ENCODE assay signal across 18 cellular contexts in genomic region chr12:90428881-90429280, GRCh38.
DNase-seq lines count a peak whose midpoint lies in the region; ATAC-seq and TF ChIP-seq lines count a peak whose summit lies in the region.
"Had no signal": no experiment of that assay in that cellular context is flagged by ENCODE, and none has a peak within 500 bp of the region (broad histone marks: within the 10 kb centered on the region; RNA-seq: fewer than 3 reads in every experiment).

No MANE protein-coding gene starts in this region.

- H2BK5ac ChIP-seq in mesenchymal stem cell (ENCODE audit: low read depth, low read length, poor library complexity, severe bottlenecking) = no peak overlapping the region

- no peak overlapping the region for H2BK15ac ChIP-seq in mesenchymal stem cell (ENCODE audit: low read depth, poor library complexity, severe bottlenecking)

- no peak overlapping the region for H3K4me2 ChIP-seq in mesenchymal stem cell (ENCODE audit: low read length, poor library complexity, severe bottlenecking)
- H3K4me2 ChIP-seq: BLaER1 treated with 17β-estradiol and CSF1 and Interleukin-3, amounts not matched to agents 10 nM and 100 nM; SK-N-SH had no signal

- intact Hi-C loops in vagina (cut with DNase I) = no loop called here

- TF ChIP-seq CTCF in WTC11 (IDR thresholded peaks at IDR 0.05) = no peak
- no peak for TF ChIP-seq CTCF in vagina (IDR thresholded peaks at IDR 0.05)
- no peak for TF ChIP-seq CTCF in GM13976 (IDR thresholded peaks at IDR 0.05; ENCODE audit: borderline replicate concordance, control extremely low read depth, extremely low read depth, insufficient read depth, missing control alignments)

- peaks cover 7% of the 10 kb centered on the region for H3K9me3 ChIP-seq in mesenchymal stem cell (ENCODE audit: control insufficient read depth, low read length)
- no peaks in the 10 kb centered on the region for H3K9me3 ChIP-seq in vagina
- H3K9me3 ChIP-seq: BLaER1 treated with 17β-estradiol and CSF1 and Interleukin-3, amounts not matched to agents 10 nM and 100 nM; SK-N-SH had no signal

- DNase-seq in stimulated activated naive CD8-positive, alpha-beta T cell treated with anti-CD3 and anti-CD28 coated beads, Interleukin-15, Interleukin-2, amounts not matched to agents 100 U/mL and 50 U/mL, for 24 hours = no peak
- DNase-seq in stimulated activated naive CD8-positive, alpha-beta T cell treated with anti-CD3 and anti-CD28 coated beads, Interleukin-15, amount 100 ng/mL, for 72 hours = no peak
- DNase-seq in WTC11 (ENCODE audit: low spot score) (no peak), mesenchymal stem cell (no peak), vagina (ENCODE audit: extremely low spot score in 2 of 2) (no peak), NCI-H1436 (lab: John Stamatoyannopoulos, UW) (no peak), GM13976 (ENCODE audit: low spot score) (no peak)
- DNase-seq in stimulated activated CD4-positive, alpha-beta T cell treated with anti-CD3 and anti-CD28 coated beads, Interleukin-2, amount 100 ng/mL, for 48 hours = no peak
- DNase-seq: CD4-positive, alpha-beta T cell; Kasumi-1; MV-4-11; NCI-H1105; NCI-H146; NCI-H1930; NCI-H2227 treated with DMSO at 0.1 percent for 48 hours; SK-N-SH had no signal

- no peaks in the 10 kb centered on the region for H3K4me1 ChIP-seq in mesenchymal stem cell (ENCODE audit: control insufficient read depth, insufficient read depth, low read depth, low read length)
- no peaks in the 10 kb centered on the region for H3K4me1 ChIP-seq in vagina
- H3K4me1 ChIP-seq: BLaER1 treated with 17β-estradiol and CSF1 and Interleukin-3, amounts not matched to agents 10 nM and 100 nM had no signal

- H3K4me3 ChIP-seq in mesenchymal stem cell (ENCODE audit: insufficient read depth in 1 of 2, low read depth in 1 of 2, low read length in 2 of 2) (no peak overlapping the region), vagina (no peak overlapping the region)
- H3K4me3 ChIP-seq: BLaER1 treated with 17β-estradiol and CSF1 and Interleukin-3, amounts not matched to agents 10 nM and 100 nM had no signal

- no peak overlapping the region for H3K23ac ChIP-seq in mesenchymal stem cell (ENCODE audit: low read length in 2 of 2)

- no peak overlapping the region for H3K27ac Mint-ChIP-seq in stimulated activated naive CD8-positive, alpha-beta T cell treated with anti-CD3 and anti-CD28 coated beads, Interleukin-15, amount 100 ng/mL, for 72 hours
- no peak overlapping the region for H3K27ac Mint-ChIP-seq in WTC11
- H3K27ac Mint-ChIP-seq: CD4-positive, alpha-beta T cell had no signal

- no peak overlapping the region for H2BK120ac ChIP-seq in mesenchymal stem cell (ENCODE audit: low read depth, low read length)

- H3K27ac ChIP-seq in mesenchymal stem cell (ENCODE audit: low read length, poor library complexity, severe bottlenecking) (no peak overlapping the region), vagina (peak overlapping the region; percentile 51)
- H3K27ac ChIP-seq: BLaER1 treated with 17β-estradiol and CSF1 and Interleukin-3, amounts not matched to agents 10 nM and 100 nM had no signal

- CTCF ChIA-PET in WTC11 (lab: Charles Lee) = no interaction called here

- no peak for TF ChIP-seq POLR2A in vagina (IDR thresholded peaks at IDR 0.05)

- no peaks in the 10 kb centered on the region for H3K27me3 ChIP-seq in mesenchymal stem cell (ENCODE audit: control insufficient read depth in 1 of 2, insufficient read depth in 1 of 2, low read length in 2 of 2)
- no peaks in the 10 kb centered on the region for H3K27me3 ChIP-seq in vagina
- H3K27me3 ChIP-seq: BLaER1 treated with 17β-estradiol and CSF1 and Interleukin-3, amounts not matched to agents 10 nM and 100 nM had no signal

- no peak overlapping the region for H3K4ac ChIP-seq in mesenchymal stem cell (ENCODE audit: low read depth in 1 of 2, low read length in 2 of 2)

- in situ Hi-C loops in GM13976 (cut with MboI; ENCODE audit: low sequenced_read_pairs, unreplicated experiment) = no loop called here

- H3K36me3 ChIP-seq in mesenchymal stem cell (ENCODE audit: control insufficient read depth in 1 of 2, insufficient read depth in 2 of 2, low read depth in 1 of 2, low read length in 2 of 2) = no peaks in the 10 kb centered on the region
- no peaks in the 10 kb centered on the region for H3K36me3 ChIP-seq in vagina
- H3K36me3 ChIP-seq: BLaER1 treated with 17β-estradiol and CSF1 and Interleukin-3, amounts not matched to agents 10 nM and 100 nM had no signal

- ATAC-seq in stimulated activated naive CD8-positive, alpha-beta T cell treated with anti-CD3 and anti-CD28 coated beads, Interleukin-15, Interleukin-2, amounts not matched to agents 100 U/mL and 50 U/mL, for 24 hours = peak; percentile 23
- ATAC-seq in stimulated activated naive CD8-positive, alpha-beta T cell treated with anti-CD3 and anti-CD28 coated beads, Interleukin-15, amount 100 ng/mL, for 72 hours = no peak
- peak; percentile 56 for ATAC-seq in WTC11
- ATAC-seq: HepG2 had no signal

- POLR2A ChIA-PET in WTC11 (lab: Charles Lee) = no interaction called here

- no peaks in the 10 kb centered on the region for H3K79me1 ChIP-seq in mesenchymal stem cell (replicated peaks; ENCODE audit: low read length, poor library complexity, severe bottlenecking)

- H3K14ac ChIP-seq in mesenchymal stem cell (ENCODE audit: low read length in 2 of 2) = no peak overlapping the region

- no peaks in the 10 kb centered on the region for H3K9me3 Mint-ChIP-seq in stimulated activated naive CD8-positive, alpha-beta T cell treated with anti-CD3 and anti-CD28 coated beads, Interleukin-15, amount 100 ng/mL, for 72 hours
- peaks cover under 1% of the 10 kb centered on the region; the same call in 1 of the 2 replicates for H3K9me3 Mint-ChIP-seq in WTC11
- H3K9me3 Mint-ChIP-seq: CD4-positive, alpha-beta T cell had no signal

- peaks cover under 1% of the 10 kb centered on the region for H3K36me3 Mint-ChIP-seq in WTC11

- H4K91ac ChIP-seq in mesenchymal stem cell (ENCODE audit: low read length) = no peak overlapping the region

- no peak overlapping the region for H3K18ac ChIP-seq in mesenchymal stem cell (ENCODE audit: low read depth in 1 of 2, low read length in 2 of 2)

- H2BK12ac ChIP-seq in mesenchymal stem cell (ENCODE audit: low read length in 2 of 2) = no peak overlapping the region

- no peak overlapping the region for H3K4me3 Mint-ChIP-seq in stimulated activated naive CD8-positive, alpha-beta T cell treated with anti-CD3 and anti-CD28 coated beads, Interleukin-15, amount 100 ng/mL, for 72 hours
- H3K4me3 Mint-ChIP-seq in WTC11 = no peak overlapping the region
- H3K4me3 Mint-ChIP-seq: CD4-positive, alpha-beta T cell had no signal

- 79% methylated on average over 3 of the region's 3 CpGs for WGBS in mesenchymal stem cell

- H3K27me3 Mint-ChIP-seq in stimulated activated naive CD8-positive, alpha-beta T cell treated with anti-CD3 and anti-CD28 coated beads, Interleukin-15, amount 100 ng/mL, for 72 hours = no peaks in the 10 kb centered on the region
- no peaks in the 10 kb centered on the region for H3K27me3 Mint-ChIP-seq in WTC11 (ENCODE audit: low read depth)
- H3K27me3 Mint-ChIP-seq: CD4-positive, alpha-beta T cell had no signal

- H4K8ac ChIP-seq in mesenchymal stem cell (ENCODE audit: low read length) = peak overlapping the region; percentile 61

- no peak overlapping the region for H2AFZ ChIP-seq in mesenchymal stem cell (ENCODE audit: low read depth, low read length)

- H3K4me1 Mint-ChIP-seq in stimulated activated naive CD8-positive, alpha-beta T cell treated with anti-CD3 and anti-CD28 coated beads, Interleukin-15, amount 100 ng/mL, for 72 hours = no peaks in the 10 kb centered on the region
- peaks cover 7% of the 10 kb centered on the region for H3K4me1 Mint-ChIP-seq in WTC11

- H2AK5ac ChIP-seq in mesenchymal stem cell (ENCODE audit: low read length, severe bottlenecking) = no peak overlapping the region

- H3K9ac ChIP-seq in mesenchymal stem cell (ENCODE audit: low read length) = no peak overlapping the region
- H3K9ac ChIP-seq: BLaER1 treated with 17β-estradiol and CSF1 and Interleukin-3, amounts not matched to agents 10 nM and 100 nM; SK-N-SH had no signal

TF ChIP-seq in WTC11, 78 proteins besides CTCF, POLR2A, EP300 and RAD21 (continues in another document):
- TF ChIP-seq ZNF425 (CRISPR knock-in tag; conservative IDR thresholded peaks at IDR 0.05) = no peak
